Comparison of ENCODE assay signal across 17 cellular contexts in the genomic region with DNA sequence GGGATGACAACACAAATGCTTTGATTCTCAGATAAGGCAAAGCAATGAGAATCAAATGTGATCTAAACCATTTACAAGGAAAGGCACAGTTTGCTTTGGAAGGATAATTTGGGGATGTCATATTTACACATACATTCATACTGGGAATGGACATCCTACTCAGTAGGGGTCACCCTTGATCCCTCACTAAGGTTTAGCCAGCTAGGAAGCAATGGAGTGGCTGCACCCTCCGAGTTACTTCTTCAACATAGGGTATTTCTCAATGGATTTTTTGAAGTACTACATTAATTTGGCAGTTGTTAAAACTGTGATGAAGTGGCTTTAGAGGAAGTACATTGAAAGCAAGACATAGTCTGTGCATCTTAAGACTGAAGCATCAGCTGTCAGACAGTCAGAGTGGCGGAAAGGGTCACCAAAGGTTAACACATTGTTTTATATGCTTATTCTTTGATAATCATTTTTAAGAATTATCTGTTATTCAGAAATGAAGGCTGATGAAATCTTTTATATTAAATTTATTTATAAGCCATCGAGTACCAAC. TPM values are rescaled to one million over a fixed set of nuclear protein-coding genes. Genes with fewer than 3 reads are reported as not detected.
A peak's percentile ranks its signal among the peaks of the same experiment; 100 is the strongest.
DNase-seq lines count a peak whose midpoint lies in the region; ATAC-seq and TF ChIP-seq lines count a peak whose summit lies in the region.
"Had no signal": no experiment of that assay in that cellular context is flagged by ENCODE, and none has a peak within 500 bp of the region (broad histone marks: within the 10 kb centered on the region; RNA-seq: fewer than 3 reads in every experiment).

No MANE protein-coding gene starts in this region.

- no peaks in the 10 kb centered on the region for H3K36me3 Mint-ChIP-seq in chondrocyte (ENCODE audit: low read depth)
- H3K36me3 Mint-ChIP-seq: activated naive CD8-positive, alpha-beta T cell; natural killer cell treated with Interleukin-12 subunit alpha and Interleukin-12 subunit beta and Interleukin-15 and Interleukin-18, amount 100 ng/mL, for 72 hours had no signal

- H3K27me3 Mint-ChIP-seq in chondrocyte (ENCODE audit: low read depth) = peaks cover 4% of the 10 kb centered on the region

- H3K27ac Mint-ChIP-seq in chondrocyte (ENCODE audit: unreplicated experiment) = no peak overlapping the region
- H3K27ac Mint-ChIP-seq: activated naive CD8-positive, alpha-beta T cell; natural killer cell treated with Interleukin-12 subunit alpha and Interleukin-12 subunit beta and Interleukin-15 and Interleukin-18, amount 100 ng/mL, for 72 hours had no signal

- TF ChIP-seq CTCF in NB4 (IDR thresholded peaks at IDR 0.05; ENCODE audit: low read depth, low read length) (no peak), chondrocyte (IDR thresholded peaks at IDR 0.05) (peak; percentile 38)

- DNase-seq in SIG-M5 treated with dmso at 0.1 percent for 504 hours (lab: John Stamatoyannopoulos, UW; ENCODE audit: unreplicated experiment) (peak; percentile 44), SIG-M5 (lab: John Stamatoyannopoulos, UW) (no peak), NB4 (ENCODE audit: low read depth) (peak; percentile 33), chondrocyte (ENCODE audit: low spot score) (no peak), renal cortical epithelial cell (ENCODE audit: low read depth) (peak; percentile 29), HuH-7 (ENCODE audit: low spot score) (no peak)
- DNase-seq: effector CD4-positive, alpha-beta T cell; NCI-H1092; NCI-H82; retina; SHP77; stimulated activated CD4-positive, alpha-beta T cell treated with anti-CD3 and anti-CD28 coated beads, Interleukin-1b, Interleukin-23, amount 100 ng/mL, for 48 hours; testis had no signal

- H3K4me1 Mint-ChIP-seq in chondrocyte (ENCODE audit: low read depth) = no peaks in the 10 kb centered on the region

- TF ChIP-seq POLR2A in NB4 (IDR thresholded peaks at IDR 0.05; ENCODE audit: extremely low read depth, insufficient read length) = no peak

- no peaks in the 10 kb centered on the region for H3K9me3 Mint-ChIP-seq in chondrocyte (ENCODE audit: low read depth)
- H3K9me3 Mint-ChIP-seq: natural killer cell treated with Interleukin-12 subunit alpha and Interleukin-12 subunit beta and Interleukin-15 and Interleukin-18, amount 100 ng/mL, for 72 hours had no signal

- no peak overlapping the region for H3K4me3 ChIP-seq in NB4 (ENCODE audit: low read depth, low read length)
- H3K4me3 ChIP-seq: testis had no signal

- no peak overlapping the region for H3K4me3 Mint-ChIP-seq in chondrocyte (ENCODE audit: unreplicated experiment)
- H3K4me3 Mint-ChIP-seq: activated naive CD8-positive, alpha-beta T cell; natural killer cell treated with Interleukin-12 subunit alpha and Interleukin-12 subunit beta and Interleukin-15 and Interleukin-18, amount 100 ng/mL, for 72 hours had no signal

- ATAC-seq in HG03095 (IDR thresholded peaks at IDR 0.05; ENCODE audit: unreplicated experiment) (no peak), GM18498 (IDR thresholded peaks at IDR 0.05; ENCODE audit: unreplicated experiment) (no peak)
- ATAC-seq: natural killer cell treated with Interleukin-12 subunit alpha and Interleukin-12 subunit beta and Interleukin-15 and Interleukin-18, amount 100 ng/mL, for 72 hours had no signal

RNA-seq across cellular contexts. Expression of a gene that starts 22.0 kb away (rescaled TPM):
- total RNA-seq in chondrocyte (376 to 395 TPM (median 377 TPM) in 3 replicates), renal cortical epithelial cell (347 and 520 TPM in 2 replicates)

Comparison
In these comparisons a context has a peak if more than half of its experiments do, and no peak if none do; other contexts are left out.
1. DNase-seq: peak in SIG-M5 treated with dmso at 0.1 percent for 504 hours (single experiment), NB4 (single experiment) and renal cortical epithelial cell (single experiment); none in SIG-M5 (single experiment), chondrocyte (single experiment) and HuH-7 (single experiment).